2 cellular contexts compared by ENCODE assay signal in the genomic region with DNA sequence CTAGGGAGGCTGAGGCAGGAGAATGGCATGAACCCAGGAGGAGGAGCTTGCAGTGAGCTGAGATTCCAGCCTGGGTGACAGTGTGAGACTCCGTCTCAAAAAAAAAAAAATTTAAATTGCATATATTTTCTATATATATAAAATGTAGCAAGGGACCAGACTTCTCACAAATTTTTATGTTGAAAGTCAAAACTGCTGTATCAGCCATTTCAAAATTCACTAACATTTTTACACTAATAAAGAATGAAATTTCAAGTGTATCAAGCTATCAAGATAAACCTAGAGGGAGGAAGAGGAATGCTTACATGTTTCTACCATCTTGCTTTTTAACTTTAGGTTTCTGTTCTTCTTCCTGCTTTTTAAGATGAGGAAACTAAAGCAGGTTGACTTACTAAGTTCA.
TF ChIP-seq lines count a peak whose summit lies in the region.

No MANE protein-coding gene starts in this region.

TF ChIP-seq in HepG2, 621 proteins besides CTCF, POLR2A, EP300 and RAD21:
- TF ChIP-seq, protein P1, sequence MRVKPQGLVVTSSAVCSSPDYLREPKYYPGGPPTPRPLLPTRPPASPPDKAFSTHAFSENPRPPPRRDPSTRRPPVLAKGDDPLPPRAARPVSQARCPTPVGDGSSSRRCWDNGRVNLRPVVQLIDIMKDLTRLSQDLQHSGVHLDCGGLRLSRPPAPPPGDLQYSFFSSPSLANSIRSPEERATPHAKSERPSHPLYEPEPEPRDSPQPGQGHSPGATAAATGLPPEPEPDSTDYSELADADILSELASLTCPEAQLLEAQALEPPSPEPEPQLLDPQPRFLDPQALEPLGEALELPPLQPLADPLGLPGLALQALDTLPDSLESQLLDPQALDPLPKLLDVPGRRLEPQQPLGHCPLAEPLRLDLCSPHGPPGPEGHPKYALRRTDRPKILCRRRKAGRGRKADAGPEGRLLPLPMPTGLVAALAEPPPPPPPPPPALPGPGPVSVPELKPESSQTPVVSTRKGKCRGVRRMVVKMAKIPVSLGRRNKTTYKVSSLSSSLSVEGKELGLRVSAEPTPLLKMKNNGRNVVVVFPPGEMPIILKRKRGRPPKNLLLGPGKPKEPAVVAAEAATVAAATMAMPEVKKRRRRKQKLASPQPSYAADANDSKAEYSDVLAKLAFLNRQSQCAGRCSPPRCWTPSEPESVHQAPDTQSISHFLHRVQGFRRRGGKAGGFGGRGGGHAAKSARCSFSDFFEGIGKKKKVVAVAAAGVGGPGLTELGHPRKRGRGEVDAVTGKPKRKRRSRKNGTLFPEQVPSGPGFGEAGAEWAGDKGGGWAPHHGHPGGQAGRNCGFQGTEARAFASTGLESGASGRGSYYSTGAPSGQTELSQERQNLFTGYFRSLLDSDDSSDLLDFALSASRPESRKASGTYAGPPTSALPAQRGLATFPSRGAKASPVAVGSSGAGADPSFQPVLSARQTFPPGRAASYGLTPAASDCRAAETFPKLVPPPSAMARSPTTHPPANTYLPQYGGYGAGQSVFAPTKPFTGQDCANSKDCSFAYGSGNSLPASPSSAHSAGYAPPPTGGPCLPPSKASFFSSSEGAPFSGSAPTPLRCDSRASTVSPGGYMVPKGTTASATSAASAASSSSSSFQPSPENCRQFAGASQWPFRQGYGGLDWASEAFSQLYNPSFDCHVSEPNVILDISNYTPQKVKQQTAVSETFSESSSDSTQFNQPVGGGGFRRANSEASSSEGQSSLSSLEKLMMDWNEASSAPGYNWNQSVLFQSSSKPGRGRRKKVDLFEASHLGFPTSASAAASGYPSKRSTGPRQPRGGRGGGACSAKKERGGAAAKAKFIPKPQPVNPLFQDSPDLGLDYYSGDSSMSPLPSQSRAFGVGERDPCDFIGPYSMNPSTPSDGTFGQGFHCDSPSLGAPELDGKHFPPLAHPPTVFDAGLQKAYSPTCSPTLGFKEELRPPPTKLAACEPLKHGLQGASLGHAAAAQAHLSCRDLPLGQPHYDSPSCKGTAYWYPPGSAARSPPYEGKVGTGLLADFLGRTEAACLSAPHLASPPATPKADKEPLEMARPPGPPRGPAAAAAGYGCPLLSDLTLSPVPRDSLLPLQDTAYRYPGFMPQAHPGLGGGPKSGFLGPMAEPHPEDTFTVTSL (CRISPR knock-in tag; IDR thresholded peaks at IDR 0.05; ENCODE audit: borderline replicate concordance) = no peak
- TF ChIP-seq KDM4B (CRISPR knock-in tag; IDR thresholded peaks at IDR 0.05) (no peak), HNRNPUL1 (IDR thresholded peaks at IDR 0.05; ENCODE audit: low read depth, low read length) (no peak), MAFK (conservative IDR thresholded peaks at IDR 0.05 in 1 of 2, IDR thresholded peaks at IDR 0.05 in 1 of 2; ENCODE audit: low read length in 2 of 2) (peak; percentile 75 to 93), MAFF (IDR thresholded peaks at IDR 0.05; ENCODE audit: low read depth, low read length) (peak; percentile 85)
TF ChIP-seq in HepG2: peak in this region for 2.

TF ChIP-seq in K562, 482 proteins besides CTCF, POLR2A, EP300 and RAD21 (continues in another document):
- TF ChIP-seq MAFF (IDR thresholded peaks at IDR 0.05; ENCODE audit: low read length) (peak; percentile 65), GATA2 (CRISPR knock-in tag; IDR thresholded peaks at IDR 0.05) (no peak), SMAD4 (CRISPR knock-in tag; conservative IDR thresholded peaks at IDR 0.05) (no peak), SMC3 (conservative IDR thresholded peaks at IDR 0.05; ENCODE audit: insufficient read depth, low read depth, low read length) (no peak), ZNF316 (IDR thresholded peaks at IDR 0.05) (peak; percentile 65), ZNF217 (CRISPR knock-in tag; IDR thresholded peaks at IDR 0.05) (no peak), C11orf30 (IDR thresholded peaks at IDR 0.05; ENCODE audit: low read depth) (peak; percentile 40; the same call in 1 of the 2 replicates), FOXM1 (IDR thresholded peaks at IDR 0.05; ENCODE audit: low read depth) (no peak), FOXM1 (CRISPR knock-in tag; IDR thresholded peaks at IDR 0.05; ENCODE audit: low read depth) (no peak), RBM17 (IDR thresholded peaks at IDR 0.05; ENCODE audit: borderline replicate concordance, low read depth, low read length) (no peak), TAF7 (tag; IDR thresholded peaks at IDR 0.05) (no peak), MAFG (tag; conservative IDR thresholded peaks at IDR 0.05) (peak; percentile 47), MAFK (IDR thresholded peaks at IDR 0.05; ENCODE audit: low read length) (peak; percentile 70)
- TF ChIP-seq, protein P2, sequence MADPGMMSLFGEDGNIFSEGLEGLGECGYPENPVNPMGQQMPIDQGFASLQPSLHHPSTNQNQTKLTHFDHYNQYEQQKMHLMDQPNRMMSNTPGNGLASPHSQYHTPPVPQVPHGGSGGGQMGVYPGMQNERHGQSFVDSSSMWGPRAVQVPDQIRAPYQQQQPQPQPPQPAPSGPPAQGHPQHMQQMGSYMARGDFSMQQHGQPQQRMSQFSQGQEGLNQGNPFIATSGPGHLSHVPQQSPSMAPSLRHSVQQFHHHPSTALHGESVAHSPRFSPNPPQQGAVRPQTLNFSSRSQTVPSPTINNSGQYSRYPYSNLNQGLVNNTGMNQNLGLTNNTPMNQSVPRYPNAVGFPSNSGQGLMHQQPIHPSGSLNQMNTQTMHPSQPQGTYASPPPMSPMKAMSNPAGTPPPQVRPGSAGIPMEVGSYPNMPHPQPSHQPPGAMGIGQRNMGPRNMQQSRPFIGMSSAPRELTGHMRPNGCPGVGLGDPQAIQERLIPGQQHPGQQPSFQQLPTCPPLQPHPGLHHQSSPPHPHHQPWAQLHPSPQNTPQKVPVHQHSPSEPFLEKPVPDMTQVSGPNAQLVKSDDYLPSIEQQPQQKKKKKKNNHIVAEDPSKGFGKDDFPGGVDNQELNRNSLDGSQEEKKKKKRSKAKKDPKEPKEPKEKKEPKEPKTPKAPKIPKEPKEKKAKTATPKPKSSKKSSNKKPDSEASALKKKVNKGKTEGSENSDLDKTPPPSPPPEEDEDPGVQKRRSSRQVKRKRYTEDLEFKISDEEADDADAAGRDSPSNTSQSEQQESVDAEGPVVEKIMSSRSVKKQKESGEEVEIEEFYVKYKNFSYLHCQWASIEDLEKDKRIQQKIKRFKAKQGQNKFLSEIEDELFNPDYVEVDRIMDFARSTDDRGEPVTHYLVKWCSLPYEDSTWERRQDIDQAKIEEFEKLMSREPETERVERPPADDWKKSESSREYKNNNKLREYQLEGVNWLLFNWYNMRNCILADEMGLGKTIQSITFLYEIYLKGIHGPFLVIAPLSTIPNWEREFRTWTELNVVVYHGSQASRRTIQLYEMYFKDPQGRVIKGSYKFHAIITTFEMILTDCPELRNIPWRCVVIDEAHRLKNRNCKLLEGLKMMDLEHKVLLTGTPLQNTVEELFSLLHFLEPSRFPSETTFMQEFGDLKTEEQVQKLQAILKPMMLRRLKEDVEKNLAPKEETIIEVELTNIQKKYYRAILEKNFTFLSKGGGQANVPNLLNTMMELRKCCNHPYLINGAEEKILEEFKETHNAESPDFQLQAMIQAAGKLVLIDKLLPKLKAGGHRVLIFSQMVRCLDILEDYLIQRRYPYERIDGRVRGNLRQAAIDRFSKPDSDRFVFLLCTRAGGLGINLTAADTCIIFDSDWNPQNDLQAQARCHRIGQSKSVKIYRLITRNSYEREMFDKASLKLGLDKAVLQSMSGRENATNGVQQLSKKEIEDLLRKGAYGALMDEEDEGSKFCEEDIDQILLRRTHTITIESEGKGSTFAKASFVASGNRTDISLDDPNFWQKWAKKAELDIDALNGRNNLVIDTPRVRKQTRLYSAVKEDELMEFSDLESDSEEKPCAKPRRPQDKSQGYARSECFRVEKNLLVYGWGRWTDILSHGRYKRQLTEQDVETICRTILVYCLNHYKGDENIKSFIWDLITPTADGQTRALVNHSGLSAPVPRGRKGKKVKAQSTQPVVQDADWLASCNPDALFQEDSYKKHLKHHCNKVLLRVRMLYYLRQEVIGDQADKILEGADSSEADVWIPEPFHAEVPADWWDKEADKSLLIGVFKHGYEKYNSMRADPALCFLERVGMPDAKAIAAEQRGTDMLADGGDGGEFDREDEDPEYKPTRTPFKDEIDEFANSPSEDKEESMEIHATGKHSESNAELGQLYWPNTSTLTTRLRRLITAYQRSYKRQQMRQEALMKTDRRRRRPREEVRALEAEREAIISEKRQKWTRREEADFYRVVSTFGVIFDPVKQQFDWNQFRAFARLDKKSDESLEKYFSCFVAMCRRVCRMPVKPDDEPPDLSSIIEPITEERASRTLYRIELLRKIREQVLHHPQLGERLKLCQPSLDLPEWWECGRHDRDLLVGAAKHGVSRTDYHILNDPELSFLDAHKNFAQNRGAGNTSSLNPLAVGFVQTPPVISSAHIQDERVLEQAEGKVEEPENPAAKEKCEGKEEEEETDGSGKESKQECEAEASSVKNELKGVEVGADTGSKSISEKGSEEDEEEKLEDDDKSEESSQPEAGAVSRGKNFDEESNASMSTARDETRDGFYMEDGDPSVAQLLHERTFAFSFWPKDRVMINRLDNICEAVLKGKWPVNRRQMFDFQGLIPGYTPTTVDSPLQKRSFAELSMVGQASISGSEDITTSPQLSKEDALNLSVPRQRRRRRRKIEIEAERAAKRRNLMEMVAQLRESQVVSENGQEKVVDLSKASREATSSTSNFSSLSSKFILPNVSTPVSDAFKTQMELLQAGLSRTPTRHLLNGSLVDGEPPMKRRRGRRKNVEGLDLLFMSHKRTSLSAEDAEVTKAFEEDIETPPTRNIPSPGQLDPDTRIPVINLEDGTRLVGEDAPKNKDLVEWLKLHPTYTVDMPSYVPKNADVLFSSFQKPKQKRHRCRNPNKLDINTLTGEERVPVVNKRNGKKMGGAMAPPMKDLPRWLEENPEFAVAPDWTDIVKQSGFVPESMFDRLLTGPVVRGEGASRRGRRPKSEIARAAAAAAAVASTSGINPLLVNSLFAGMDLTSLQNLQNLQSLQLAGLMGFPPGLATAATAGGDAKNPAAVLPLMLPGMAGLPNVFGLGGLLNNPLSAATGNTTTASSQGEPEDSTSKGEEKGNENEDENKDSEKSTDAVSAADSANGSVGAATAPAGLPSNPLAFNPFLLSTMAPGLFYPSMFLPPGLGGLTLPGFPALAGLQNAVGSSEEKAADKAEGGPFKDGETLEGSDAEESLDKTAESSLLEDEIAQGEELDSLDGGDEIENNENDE (IDR thresholded peaks at IDR 0.05; ENCODE audit: low read depth, low read length) = no peak
- TF ChIP-seq, protein P3, sequence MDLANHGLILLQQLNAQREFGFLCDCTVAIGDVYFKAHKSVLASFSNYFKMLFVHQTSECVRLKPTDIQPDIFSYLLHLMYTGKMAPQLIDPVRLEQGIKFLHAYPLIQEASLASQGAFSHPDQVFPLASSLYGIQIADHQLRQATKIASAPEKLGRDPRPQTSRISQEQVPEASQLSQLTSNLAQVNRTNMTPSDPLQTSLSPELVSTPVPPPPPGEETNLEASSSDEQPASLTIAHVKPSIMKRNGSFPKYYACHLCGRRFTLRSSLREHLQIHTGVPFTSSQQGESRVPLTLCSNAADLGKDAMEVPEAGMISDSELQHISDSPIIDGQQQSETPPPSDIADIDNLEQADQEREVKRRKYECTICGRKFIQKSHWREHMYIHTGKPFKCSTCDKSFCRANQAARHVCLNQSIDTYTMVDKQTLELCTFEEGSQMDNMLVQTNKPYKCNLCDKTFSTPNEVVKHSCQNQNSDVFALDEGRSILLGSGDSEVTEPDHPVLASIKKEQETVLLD (IDR thresholded peaks at IDR 0.05) = no peak
- TF ChIP-seq, protein P4, sequence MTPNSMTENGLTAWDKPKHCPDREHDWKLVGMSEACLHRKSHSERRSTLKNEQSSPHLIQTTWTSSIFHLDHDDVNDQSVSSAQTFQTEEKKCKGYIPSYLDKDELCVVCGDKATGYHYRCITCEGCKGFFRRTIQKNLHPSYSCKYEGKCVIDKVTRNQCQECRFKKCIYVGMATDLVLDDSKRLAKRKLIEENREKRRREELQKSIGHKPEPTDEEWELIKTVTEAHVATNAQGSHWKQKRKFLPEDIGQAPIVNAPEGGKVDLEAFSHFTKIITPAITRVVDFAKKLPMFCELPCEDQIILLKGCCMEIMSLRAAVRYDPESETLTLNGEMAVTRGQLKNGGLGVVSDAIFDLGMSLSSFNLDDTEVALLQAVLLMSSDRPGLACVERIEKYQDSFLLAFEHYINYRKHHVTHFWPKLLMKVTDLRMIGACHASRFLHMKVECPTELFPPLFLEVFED (CRISPR knock-in tag; conservative IDR thresholded peaks at IDR 0.05) = no peak
- TF ChIP-seq, protein P5, sequence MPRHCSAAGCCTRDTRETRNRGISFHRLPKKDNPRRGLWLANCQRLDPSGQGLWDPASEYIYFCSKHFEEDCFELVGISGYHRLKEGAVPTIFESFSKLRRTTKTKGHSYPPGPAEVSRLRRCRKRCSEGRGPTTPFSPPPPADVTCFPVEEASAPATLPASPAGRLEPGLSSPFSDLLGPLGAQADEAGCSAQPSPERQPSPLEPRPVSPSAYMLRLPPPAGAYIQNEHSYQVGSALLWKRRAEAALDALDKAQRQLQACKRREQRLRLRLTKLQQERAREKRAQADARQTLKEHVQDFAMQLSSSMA (CRISPR knock-in tag; IDR thresholded peaks at IDR 0.05) = no peak
